ENCODE assay signal across 17 cellular contexts in the genomic region with DNA sequence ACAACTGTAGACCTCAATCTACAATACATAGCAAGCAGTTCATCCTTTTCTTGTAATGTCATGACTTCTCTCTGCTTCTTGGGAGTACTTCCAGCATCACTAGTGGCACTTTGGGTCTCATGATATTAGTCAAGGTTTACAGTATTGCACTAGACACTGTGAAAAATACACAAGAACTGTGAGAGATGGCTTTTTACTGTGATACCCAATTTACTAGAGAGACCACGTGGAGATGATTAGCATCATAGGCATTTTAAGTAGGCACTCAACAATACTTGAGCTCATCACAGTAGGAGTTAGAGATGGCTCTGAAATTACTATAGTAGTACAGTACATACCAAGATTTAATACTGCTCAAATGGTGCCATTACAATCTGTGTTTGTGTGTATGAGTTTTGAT.
DNase-seq lines count a peak whose midpoint lies in the region; ATAC-seq and TF ChIP-seq lines count a peak whose summit lies in the region.
"Had no signal": no experiment of that assay in that cellular context is flagged by ENCODE, and none has a peak within 500 bp of the region (broad histone marks: within the 10 kb centered on the region; RNA-seq: fewer than 3 reads in every experiment).

No MANE protein-coding gene starts in this region.

- H2AK5ac ChIP-seq in mesenchymal stem cell (ENCODE audit: low read length, severe bottlenecking), result no peak overlapping the region

- no peak overlapping the region for H2BK15ac ChIP-seq in mesenchymal stem cell (ENCODE audit: low read depth, poor library complexity, severe bottlenecking)

- no peak overlapping the region for H3K18ac ChIP-seq in mesenchymal stem cell (ENCODE audit: low read depth in 1 of 2, low read length in 2 of 2)

- H3K27me3 ChIP-seq in SK-N-SH (ENCODE audit: insufficient read depth) (no peaks in the 10 kb centered on the region), mesenchymal stem cell (ENCODE audit: control insufficient read depth in 1 of 2, insufficient read depth in 1 of 2, low read length in 2 of 2) (no peaks in the 10 kb centered on the region), PC-9 (ENCODE audit: insufficient read depth, low read depth) (no peaks in the 10 kb centered on the region)
- H3K27me3 ChIP-seq: transverse colon had no signal

- no TSS peak for BruUV-seq in PC-9 (replicated peaks; lab: Mats Ljungman, UMichigan)

- no peak overlapping the region for H2BK5ac ChIP-seq in mesenchymal stem cell (ENCODE audit: low read depth, low read length, poor library complexity, severe bottlenecking)

- no peak for TF ChIP-seq CTCF in SK-N-SH (IDR thresholded peaks at IDR 0.05)
- TF ChIP-seq CTCF in PC-9 (conservative IDR thresholded peaks at IDR 0.05), result no peak

- ATAC-seq in SK-N-SH treated with all-trans-retinoic acid at 6 μM for 48 hours (no peak; the same call in 1 of the 3 replicates), GM19351 (IDR thresholded peaks at IDR 0.05; ENCODE audit: unreplicated experiment) (no peak), esophagus mucosa (no peak)
- ATAC-seq: CD8-positive, alpha-beta T cell; stimulated activated naive B cell treated with anti-CD40 and anti-IgM and Interleukin-4, amounts not matched to agents 10 μg/mL and 1 μg/mL and 100 μg/mL, for 72 hours had no signal

- TF ChIP-seq EP300 in SK-N-SH (IDR thresholded peaks at IDR 0.05; ENCODE audit: borderline replicate concordance in 1 of 2, low read depth in 1 of 2, low read length in 1 of 2), result no peak

- DNase-seq in SK-N-SH (no peak), DMS79 (lab: John Stamatoyannopoulos, UW) (peak; percentile 15), RKO (ENCODE audit: low spot score) (peak; percentile 23), mesenchymal stem cell (peak; percentile 80), PC-9 (no peak)
- DNase-seq: activated CD4-positive, alpha-beta T cell treated with anti-CD3 and anti-CD28 coated beads for 4 hours; CD8-positive, alpha-beta T cell; glutamatergic neuron; NCI-H187; OCI-M1; stimulated activated CD4-positive, alpha-beta T cell treated with anti-CD3 and anti-CD28 coated beads, Interleukin-12 subunit alpha, Interleukin-12 subunit beta, amount 100 ng/mL, for 4 hours; stimulated activated naive B cell treated with anti-CD40 and anti-IgM and Interleukin-4, amounts not matched to agents 10 μg/mL and 1 μg/mL and 100 μg/mL, for 72 hours; transverse colon had no signal

- no peak overlapping the region for H3K23ac ChIP-seq in mesenchymal stem cell (ENCODE audit: low read length in 2 of 2)

- H4K91ac ChIP-seq in mesenchymal stem cell (ENCODE audit: low read length), result no peak overlapping the region

- peaks cover 16% of the 10 kb centered on the region for H3F3A ChIP-seq in SK-N-SH (replicated peaks; ENCODE audit: insufficient read depth)
- H3F3A ChIP-seq in PC-9 (ENCODE audit: insufficient read depth, low read depth), result 0 out of 2 replicates have a peak, but pooled peaks cover 14% of the 10 kb centered on the region

- peaks cover 16 to 26% of the 10 kb centered on the region in 2 experiments; a peak in 3 of 4 replicates for H3K4me1 ChIP-seq in SK-N-SH (ENCODE audit: control insufficient read depth in 1 of 2, insufficient read depth in 2 of 2, low read depth in 1 of 2, low read length in 1 of 2)
- peaks cover 30% of the 10 kb centered on the region for H3K4me1 ChIP-seq in mesenchymal stem cell (ENCODE audit: control insufficient read depth, insufficient read depth, low read depth, low read length)
- peaks cover 18% of the 10 kb centered on the region for H3K4me1 ChIP-seq in PC-9 (replicated peaks; ENCODE audit: insufficient read depth)

- H2AFZ ChIP-seq in SK-N-SH (ENCODE audit: low read depth) (no peak overlapping the region), mesenchymal stem cell (ENCODE audit: low read depth, low read length) (no peak overlapping the region), PC-9 (no peak overlapping the region)

- H4K8ac ChIP-seq in mesenchymal stem cell (ENCODE audit: low read length), result no peak overlapping the region

- peaks cover 84% of the 10 kb centered on the region for H4K20me1 ChIP-seq in SK-N-SH (ENCODE audit: insufficient read depth)
- peaks cover 26% of the 10 kb centered on the region for H4K20me1 ChIP-seq in PC-9 (ENCODE audit: insufficient read depth)

- no peak overlapping the region for H3K4me3 ChIP-seq in SK-N-SH (ENCODE audit: low read depth in 2 of 2, low read length in 1 of 2)
- no peak overlapping the region for H3K4me3 ChIP-seq in mesenchymal stem cell (ENCODE audit: insufficient read depth in 1 of 2, low read depth in 1 of 2, low read length in 2 of 2)
- H3K4me3 ChIP-seq in PC-9, result no peak overlapping the region
- H3K4me3 ChIP-seq: SK-N-MC, transverse colon had no signal

- H3K36me3 ChIP-seq in SK-N-SH (replicated peaks in 1 of 2; ENCODE audit: control insufficient read depth in 1 of 2, insufficient read depth in 2 of 2, low read length in 1 of 2), result peaks cover 3 to 15% of the 10 kb centered on the region in 2 experiments
- H3K36me3 ChIP-seq in mesenchymal stem cell (ENCODE audit: control insufficient read depth in 1 of 2, insufficient read depth in 2 of 2, low read depth in 1 of 2, low read length in 2 of 2), result peaks cover 14 to 28% of the 10 kb centered on the region in 2 experiments
- peaks cover 31% of the 10 kb centered on the region for H3K36me3 ChIP-seq in PC-9 (ENCODE audit: low read depth)

- H3K4me2 ChIP-seq in SK-N-SH (no peak overlapping the region), mesenchymal stem cell (ENCODE audit: low read length, poor library complexity, severe bottlenecking) (no peak overlapping the region), PC-9 (no peak overlapping the region)

- peaks cover 2% of the 10 kb centered on the region for H3K79me1 ChIP-seq in mesenchymal stem cell (replicated peaks; ENCODE audit: low read length, poor library complexity, severe bottlenecking)

- POLR2A ChIA-PET in SK-N-SH (lab: Yijun Ruan, JAX), result no interaction called here
- POLR2A ChIA-PET in PC-9 (lab: Charles Lee; ENCODE audit: unreplicated experiment), result no interaction called here

- H3K79me2 ChIP-seq in SK-N-SH (ENCODE audit: insufficient read depth), result peaks cover 94% of the 10 kb centered on the region
- H3K79me2 ChIP-seq in PC-9 (ENCODE audit: low read depth), result peaks cover 95% of the 10 kb centered on the region

- 85% methylated on average over 1 of the region's 1 CpG for WGBS in SK-N-SH (ENCODE audit: low lambda C conversion rate)
- 0% methylated on average over 1 of the region's 1 CpG for whole genome bisulfite sequencing in mesenchymal stem cell

- no peak for TF ChIP-seq RAD21 in SK-N-SH (IDR thresholded peaks at IDR 0.05; ENCODE audit: low read length)

- CTCF ChIA-PET in SK-N-SH (lab: Yijun Ruan, JAX), result interaction anchor here (1.0 kb wide), 1 partner anchor 24 kb away, joined by 3 read pairs; no protein-coding TSS in a partner anchor
- CTCF ChIA-PET in PC-9 (lab: Charles Lee), result no interaction called here

- H3K9me3 ChIP-seq in SK-N-SH, result no peaks in the 10 kb centered on the region
- no peaks in the 10 kb centered on the region for H3K9me3 ChIP-seq in mesenchymal stem cell (ENCODE audit: control insufficient read depth, low read length)
- H3K9me3 ChIP-seq in PC-9 (ENCODE audit: insufficient read depth, low read depth), result no peaks in the 10 kb centered on the region
- H3K9me3 ChIP-seq: transverse colon had no signal

- H3K9ac ChIP-seq in SK-N-SH, result no peak overlapping the region
- H3K9ac ChIP-seq in mesenchymal stem cell (ENCODE audit: low read length), result no peak overlapping the region

- no peak overlapping the region for H2BK120ac ChIP-seq in mesenchymal stem cell (ENCODE audit: low read depth, low read length)

- H3K14ac ChIP-seq in mesenchymal stem cell (ENCODE audit: low read length in 2 of 2), result no peak overlapping the region

- no peak overlapping the region for H2BK12ac ChIP-seq in mesenchymal stem cell (ENCODE audit: low read length in 2 of 2)

- intact Hi-C loops in PC-9 (cut with micrococcal nuclease; ENCODE audit: unreplicated experiment), result loop anchor here (5.0 kb wide), 1 partner anchor 38 kb away; no protein-coding TSS in a partner anchor

- no peak overlapping the region for H3K4ac ChIP-seq in mesenchymal stem cell (ENCODE audit: low read depth in 1 of 2, low read length in 2 of 2)

- no peaks in the 10 kb centered on the region for H3K9me2 ChIP-seq in SK-N-SH
- no peaks in the 10 kb centered on the region for H3K9me2 ChIP-seq in PC-9 (ENCODE audit: insufficient read depth)

- H3K27ac ChIP-seq in SK-N-SH (ENCODE audit: low read depth in 2 of 2, low read length in 1 of 2), result no peak overlapping the region
- H3K27ac ChIP-seq in mesenchymal stem cell (ENCODE audit: low read length, poor library complexity, severe bottlenecking), result peak overlapping the region; percentile 22
- no peak overlapping the region for H3K27ac ChIP-seq in PC-9
- H3K27ac ChIP-seq: SK-N-MC had no signal

TF ChIP-seq in SK-N-SH treated with all-trans-retinoic acid at 6 μM for 48 hours, 23 proteins besides CTCF, POLR2A, EP300 and RAD21 (continues in another document):
- TF ChIP-seq, protein P1, sequence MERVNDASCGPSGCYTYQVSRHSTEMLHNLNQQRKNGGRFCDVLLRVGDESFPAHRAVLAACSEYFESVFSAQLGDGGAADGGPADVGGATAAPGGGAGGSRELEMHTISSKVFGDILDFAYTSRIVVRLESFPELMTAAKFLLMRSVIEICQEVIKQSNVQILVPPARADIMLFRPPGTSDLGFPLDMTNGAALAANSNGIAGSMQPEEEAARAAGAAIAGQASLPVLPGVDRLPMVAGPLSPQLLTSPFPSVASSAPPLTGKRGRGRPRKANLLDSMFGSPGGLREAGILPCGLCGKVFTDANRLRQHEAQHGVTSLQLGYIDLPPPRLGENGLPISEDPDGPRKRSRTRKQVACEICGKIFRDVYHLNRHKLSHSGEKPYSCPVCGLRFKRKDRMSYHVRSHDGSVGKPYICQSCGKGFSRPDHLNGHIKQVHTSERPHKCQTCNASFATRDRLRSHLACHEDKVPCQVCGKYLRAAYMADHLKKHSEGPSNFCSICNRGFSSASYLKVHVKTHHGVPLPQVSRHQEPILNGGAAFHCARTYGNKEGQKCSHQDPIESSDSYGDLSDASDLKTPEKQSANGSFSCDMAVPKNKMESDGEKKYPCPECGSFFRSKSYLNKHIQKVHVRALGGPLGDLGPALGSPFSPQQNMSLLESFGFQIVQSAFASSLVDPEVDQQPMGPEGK (CRISPR knock-in tag; IDR thresholded peaks at IDR 0.05; ENCODE audit: borderline replicate concordance), result no peak

TF ChIP-seq in SK-N-SH, 30 proteins besides CTCF, POLR2A, EP300 and RAD21 (continues in another document):
- TF ChIP-seq FOXM1 (IDR thresholded peaks at IDR 0.05; ENCODE audit: low read depth), result no peak
- no peak for TF ChIP-seq GABPA (IDR thresholded peaks at IDR 0.05; ENCODE audit: low read depth)
- no peak for TF ChIP-seq POLR2AphosphoS5 (IDR thresholded peaks at IDR 0.05; ENCODE audit: low read depth, low read length)
- no peak for TF ChIP-seq EZH2phosphoT487 (IDR thresholded peaks at IDR 0.05; ENCODE audit: borderline replicate concordance, low read depth)
- no peak for TF ChIP-seq MEF2A (IDR thresholded peaks at IDR 0.05; ENCODE audit: borderline replicate concordance, low read depth)
- no peak for TF ChIP-seq CHD2 (IDR thresholded peaks at IDR 0.05; ENCODE audit: low read length, partially characterized antibody)
- no peak for TF ChIP-seq FOXJ3 (CRISPR knock-in tag; IDR thresholded peaks at IDR 0.05)
- TF ChIP-seq SIN3A (IDR thresholded peaks at IDR 0.05; ENCODE audit: borderline replicate concordance, low read depth, low read length), result no peak

Comparison
In these comparisons a context has a peak if more than half of its experiments do, and no peak if none do; other contexts are left out.
1. DNase-seq: peak in DMS79 (single experiment), RKO (single experiment) and mesenchymal stem cell (single experiment); none in SK-N-SH (single experiment) and PC-9 (0 of 2).